In the genomic region with DNA sequence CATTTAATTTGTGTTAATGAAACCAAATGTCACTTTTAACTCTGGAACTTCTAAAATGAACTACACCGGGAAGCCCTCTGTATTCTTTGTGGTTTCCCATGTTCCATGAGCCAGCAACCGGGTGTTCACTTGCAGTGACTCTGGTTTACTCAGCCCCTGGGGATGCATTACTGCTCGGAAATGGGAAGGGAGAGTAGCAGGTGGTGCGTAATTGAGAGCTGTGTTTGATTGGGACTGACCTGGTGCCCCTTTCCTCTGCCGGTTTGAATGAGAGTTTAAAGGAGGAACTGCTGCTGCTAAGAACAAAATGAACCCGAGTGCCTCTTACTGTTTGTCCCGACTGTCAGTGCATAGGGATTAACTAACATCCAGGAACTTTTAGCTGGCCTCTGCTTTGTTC, we compare ENCODE assay signal across 8 cellular contexts.
DNase-seq lines count a peak whose midpoint lies in the region; ATAC-seq, FAIRE-seq and TF ChIP-seq lines count a peak whose summit lies in the region.

No MANE protein-coding gene starts in this region.

- H2AFZ ChIP-seq in astrocyte (ENCODE audit: low read depth, low read length) = no peak overlapping the region

- no peaks in the 10 kb centered on the region for H3K27me3 ChIP-seq in astrocyte (ENCODE audit: insufficient read depth, low read length)

- H3K4me3 ChIP-seq in astrocyte (ENCODE audit: insufficient read depth, low read depth, low read length) = no peak overlapping the region

- no peaks in the 10 kb centered on the region for H3K9me3 Mint-ChIP-seq in astrocyte (ENCODE audit: unreplicated experiment)

- DNase-seq in Daoy (ENCODE audit: low read depth) (peak; percentile 57), NCI-H1694 (lab: John Stamatoyannopoulos, UW) (peak; percentile 60), astrocyte (ENCODE audit: low read depth) (peak; percentile 63), SKM-1 treated with dmso at 0.1 percent for 144 hours (lab: John Stamatoyannopoulos, UW; ENCODE audit: unreplicated experiment) (no peak), HTR-8/SVneo (ENCODE audit: insufficient read length, low spot score) (no peak)
- peak; percentile 45 to 55 for DNase-seq in stimulated activated CD4-positive, alpha-beta T cell treated with anti-CD3 and anti-CD28 coated beads, Interleukin-2, amount 100 ng/mL, for 24 hours

- FAIRE-seq in astrocyte (lab: Jason Lieb, UNC) = no peak
- FAIRE-seq in HTR-8/SVneo (lab: Jason Lieb, UNC) = no peak

- no peak for TF ChIP-seq CTCF in astrocyte (IDR thresholded peaks at IDR 0.05; ENCODE audit: insufficient read depth, low read depth, low read length)

- H3K4me1 ChIP-seq in astrocyte (ENCODE audit: insufficient read depth, low read length) = no peaks in the 10 kb centered on the region

- H3K9me3 ChIP-seq in astrocyte (ENCODE audit: insufficient read depth, low read depth, low read length) = no peaks in the 10 kb centered on the region

- no peaks in the 10 kb centered on the region for H3K36me3 ChIP-seq in astrocyte (ENCODE audit: insufficient read depth, low read length)

- no peak overlapping the region for H3K27ac ChIP-seq in astrocyte (ENCODE audit: low read depth, low read length)

- peaks cover 23% of the 10 kb centered on the region for H3K4me1 Mint-ChIP-seq in astrocyte (ENCODE audit: low read depth, unreplicated experiment)

- no peak overlapping the region for H3K4me3 Mint-ChIP-seq in astrocyte (ENCODE audit: unreplicated experiment)

- H3K27ac Mint-ChIP-seq in astrocyte (ENCODE audit: unreplicated experiment) = no peak overlapping the region

- H3K4me2 ChIP-seq in astrocyte (ENCODE audit: low read length) = peak overlapping the region; percentile 6

- no peaks in the 10 kb centered on the region for H3K79me2 ChIP-seq in astrocyte (ENCODE audit: insufficient read depth, low read length)

- no peaks in the 10 kb centered on the region for H3K27me3 Mint-ChIP-seq in astrocyte (ENCODE audit: low read depth, unreplicated experiment)

- H3K36me3 Mint-ChIP-seq in astrocyte (ENCODE audit: low read depth, unreplicated experiment) = peaks cover 9% of the 10 kb centered on the region

- ATAC-seq in GM21529 (IDR thresholded peaks at IDR 0.05; ENCODE audit: unreplicated experiment) (peak; percentile 61), HG02981 (IDR thresholded peaks at IDR 0.05; ENCODE audit: unreplicated experiment) (no peak)

- no peaks in the 10 kb centered on the region for H4K20me1 ChIP-seq in astrocyte (ENCODE audit: insufficient read depth, low read length)

- H3K9ac ChIP-seq in astrocyte (ENCODE audit: low read length) = no peak overlapping the region

Comparison
In these comparisons a context has a peak if more than half of its experiments do, and no peak if none do; other contexts are left out.
1. DNase-seq: peak in Daoy (single experiment), NCI-H1694 (single experiment), astrocyte (single experiment) and stimulated activated CD4-positive, alpha-beta T cell treated with anti-CD3 and anti-CD28 coated beads, Interleukin-2, amount 100 ng/mL, for 24 hours (2 of 2); none in SKM-1 treated with dmso at 0.1 percent for 144 hours (single experiment) and HTR-8/SVneo (single experiment).